In genomic region chr3:81375921-81376320, GRCh38 we compare ENCODE assay signal across 1 cellular context.
TF ChIP-seq lines count a peak whose summit lies in the region.

No MANE protein-coding gene starts in this region.

TF ChIP-seq in WTC11, 78 proteins besides CTCF, POLR2A, EP300 and RAD21 (continued from another document):
- TF ChIP-seq ATF6 (CRISPR knock-in tag; IDR thresholded peaks at IDR 0.05) (no peak), KAT7 (CRISPR knock-in tag; IDR thresholded peaks at IDR 0.05; ENCODE audit: borderline replicate concordance) (no peak), MYBL2 (CRISPR knock-in tag; IDR thresholded peaks at IDR 0.05) (no peak), FOXP1 (CRISPR knock-in tag; IDR thresholded peaks at IDR 0.05; ENCODE audit: borderline replicate concordance) (no peak)
- TF ChIP-seq, protein P1, sequence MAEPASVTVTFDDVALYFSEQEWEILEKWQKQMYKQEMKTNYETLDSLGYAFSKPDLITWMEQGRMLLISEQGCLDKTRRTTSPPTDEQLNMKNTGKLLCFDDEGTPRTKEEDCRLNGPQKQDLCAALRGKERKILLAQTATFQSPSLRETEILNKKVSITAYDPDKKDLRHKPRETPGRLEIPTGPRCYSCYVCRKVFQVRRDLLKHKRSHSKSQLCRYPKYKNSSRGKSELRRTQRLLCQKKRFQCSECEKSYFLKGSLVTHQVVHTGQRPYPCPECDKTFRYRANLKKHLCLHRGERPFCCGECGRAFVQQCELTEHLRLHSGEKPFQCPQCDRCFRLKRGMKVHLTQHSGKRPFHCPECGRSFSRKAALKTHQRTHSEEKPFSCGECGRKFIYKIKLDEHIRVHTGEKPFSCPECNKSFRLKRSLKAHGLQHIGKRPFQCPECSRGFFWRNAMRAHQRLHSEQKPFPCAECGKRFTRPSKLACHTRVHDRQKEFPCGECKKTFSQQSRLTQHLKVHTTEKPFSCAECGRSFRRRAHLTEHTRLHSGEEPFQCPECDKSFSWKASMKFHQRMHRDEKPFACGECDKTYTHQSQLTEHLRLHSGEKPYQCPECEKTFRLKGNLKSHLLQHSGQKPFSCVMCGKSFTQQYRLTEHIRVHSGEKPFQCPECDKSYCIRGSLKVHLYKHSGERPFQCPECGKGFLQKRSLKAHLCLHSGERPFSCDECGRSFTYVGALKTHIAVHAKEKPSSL (CRISPR knock-in tag; conservative IDR thresholded peaks at IDR 0.05): no peak
- TF ChIP-seq, protein P2, sequence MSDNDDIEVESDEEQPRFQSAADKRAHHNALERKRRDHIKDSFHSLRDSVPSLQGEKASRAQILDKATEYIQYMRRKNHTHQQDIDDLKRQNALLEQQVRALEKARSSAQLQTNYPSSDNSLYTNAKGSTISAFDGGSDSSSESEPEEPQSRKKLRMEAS (CRISPR knock-in tag; IDR thresholded peaks at IDR 0.05): no peak
- TF ChIP-seq, protein P3, sequence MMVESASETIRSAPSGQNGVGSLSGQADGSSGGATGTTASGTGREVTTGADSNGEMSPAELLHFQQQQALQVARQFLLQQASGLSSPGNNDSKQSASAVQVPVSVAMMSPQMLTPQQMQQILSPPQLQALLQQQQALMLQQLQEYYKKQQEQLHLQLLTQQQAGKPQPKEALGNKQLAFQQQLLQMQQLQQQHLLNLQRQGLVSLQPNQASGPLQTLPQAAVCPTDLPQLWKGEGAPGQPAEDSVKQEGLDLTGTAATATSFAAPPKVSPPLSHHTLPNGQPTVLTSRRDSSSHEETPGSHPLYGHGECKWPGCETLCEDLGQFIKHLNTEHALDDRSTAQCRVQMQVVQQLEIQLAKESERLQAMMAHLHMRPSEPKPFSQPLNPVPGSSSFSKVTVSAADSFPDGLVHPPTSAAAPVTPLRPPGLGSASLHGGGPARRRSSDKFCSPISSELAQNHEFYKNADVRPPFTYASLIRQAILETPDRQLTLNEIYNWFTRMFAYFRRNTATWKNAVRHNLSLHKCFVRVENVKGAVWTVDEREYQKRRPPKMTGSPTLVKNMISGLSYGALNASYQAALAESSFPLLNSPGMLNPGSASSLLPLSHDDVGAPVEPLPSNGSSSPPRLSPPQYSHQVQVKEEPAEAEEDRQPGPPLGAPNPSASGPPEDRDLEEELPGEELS (CRISPR knock-in tag; IDR thresholded peaks at IDR 0.05): no peak
